In the genomic region with DNA sequence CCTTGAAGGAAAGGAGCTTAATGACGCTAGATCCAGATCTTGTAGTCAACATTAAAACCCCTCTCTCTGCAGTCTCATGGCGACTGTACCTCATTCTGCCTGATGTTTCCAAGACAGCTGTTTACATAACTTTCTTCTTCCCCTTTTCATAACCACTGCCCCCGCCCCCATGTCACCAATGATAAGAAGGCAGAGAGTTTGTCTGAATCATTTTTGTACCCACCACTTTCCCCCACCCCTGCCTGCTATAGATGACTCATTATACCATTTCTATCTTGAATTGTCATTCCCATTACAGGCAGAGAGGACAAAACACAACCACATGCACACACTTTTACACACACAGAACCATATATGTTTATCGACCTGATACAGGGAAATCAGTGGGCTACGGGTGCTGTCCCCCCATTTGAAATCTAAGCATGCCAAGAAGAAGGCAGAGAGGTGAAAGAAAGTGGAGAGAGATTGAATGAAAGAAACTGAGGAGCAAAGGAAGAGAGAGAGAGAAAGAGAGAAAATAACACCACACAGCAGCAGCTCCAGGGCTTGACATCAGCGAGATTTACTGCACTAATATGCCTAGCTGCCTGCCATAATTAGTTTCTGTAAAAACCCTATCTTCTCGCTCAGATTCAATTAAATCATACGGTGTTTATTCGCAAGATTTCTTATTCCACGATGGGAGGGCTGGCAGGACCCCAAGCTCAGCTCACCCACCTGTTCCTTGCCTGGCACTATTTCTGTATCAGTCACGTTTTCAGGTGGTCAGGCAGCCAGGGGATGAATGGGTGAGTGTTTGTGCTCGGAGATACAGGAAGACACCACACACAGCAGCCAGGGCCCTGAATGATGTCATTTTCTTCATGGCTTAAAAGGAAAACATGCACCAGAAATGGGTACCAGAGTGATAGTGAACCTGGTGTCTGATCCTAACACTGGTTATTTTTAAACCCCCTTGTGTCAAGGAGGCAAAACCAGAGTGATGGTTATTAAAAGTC, we compare ENCODE assay signal across 1 cellular context.
TF ChIP-seq lines count a peak whose summit lies in the region.

No MANE protein-coding gene starts in this region.

TF ChIP-seq in K562, 482 proteins besides CTCF, POLR2A, EP300 and RAD21 (continued from another document and continues in another):
- TF ChIP-seq PCBP1 (IDR thresholded peaks at IDR 0.05; ENCODE audit: low read depth, low read length, poor library complexity, severe bottlenecking) = no peak
- TF ChIP-seq ZNF263 (CRISPR knock-in tag; IDR thresholded peaks at IDR 0.05; ENCODE audit: borderline replicate concordance) = no peak
- no peak for TF ChIP-seq HMG20A (CRISPR knock-in tag; conservative IDR thresholded peaks at IDR 0.05)
- no peak for TF ChIP-seq KLF10 (CRISPR knock-in tag; IDR thresholded peaks at IDR 0.05)
- TF ChIP-seq, protein P1, sequence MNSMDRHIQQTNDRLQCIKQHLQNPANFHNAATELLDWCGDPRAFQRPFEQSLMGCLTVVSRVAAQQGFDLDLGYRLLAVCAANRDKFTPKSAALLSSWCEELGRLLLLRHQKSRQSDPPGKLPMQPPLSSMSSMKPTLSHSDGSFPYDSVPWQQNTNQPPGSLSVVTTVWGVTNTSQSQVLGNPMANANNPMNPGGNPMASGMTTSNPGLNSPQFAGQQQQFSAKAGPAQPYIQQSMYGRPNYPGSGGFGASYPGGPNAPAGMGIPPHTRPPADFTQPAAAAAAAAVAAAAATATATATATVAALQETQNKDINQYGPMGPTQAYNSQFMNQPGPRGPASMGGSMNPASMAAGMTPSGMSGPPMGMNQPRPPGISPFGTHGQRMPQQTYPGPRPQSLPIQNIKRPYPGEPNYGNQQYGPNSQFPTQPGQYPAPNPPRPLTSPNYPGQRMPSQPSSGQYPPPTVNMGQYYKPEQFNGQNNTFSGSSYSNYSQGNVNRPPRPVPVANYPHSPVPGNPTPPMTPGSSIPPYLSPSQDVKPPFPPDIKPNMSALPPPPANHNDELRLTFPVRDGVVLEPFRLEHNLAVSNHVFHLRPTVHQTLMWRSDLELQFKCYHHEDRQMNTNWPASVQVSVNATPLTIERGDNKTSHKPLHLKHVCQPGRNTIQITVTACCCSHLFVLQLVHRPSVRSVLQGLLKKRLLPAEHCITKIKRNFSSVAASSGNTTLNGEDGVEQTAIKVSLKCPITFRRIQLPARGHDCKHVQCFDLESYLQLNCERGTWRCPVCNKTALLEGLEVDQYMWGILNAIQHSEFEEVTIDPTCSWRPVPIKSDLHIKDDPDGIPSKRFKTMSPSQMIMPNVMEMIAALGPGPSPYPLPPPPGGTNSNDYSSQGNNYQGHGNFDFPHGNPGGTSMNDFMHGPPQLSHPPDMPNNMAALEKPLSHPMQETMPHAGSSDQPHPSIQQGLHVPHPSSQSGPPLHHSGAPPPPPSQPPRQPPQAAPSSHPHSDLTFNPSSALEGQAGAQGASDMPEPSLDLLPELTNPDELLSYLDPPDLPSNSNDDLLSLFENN (IDR thresholded peaks at IDR 0.05; ENCODE audit: low read depth in 2 of 2, low read length in 2 of 2) = no peak
- no peak for TF ChIP-seq MYC (IDR thresholded peaks at IDR 0.05; ENCODE audit: low read depth, low read length)
- no peak for TF ChIP-seq MYC (CRISPR knock-in tag; IDR thresholded peaks at IDR 0.05; ENCODE audit: borderline replicate concordance, low read depth)
- TF ChIP-seq ARID2 (IDR thresholded peaks at IDR 0.05) = no peak
- TF ChIP-seq NFIX (CRISPR knock-in tag; IDR thresholded peaks at IDR 0.05; ENCODE audit: low read depth) = no peak
- peak; percentile 25; the same call in 1 of the 2 replicates for TF ChIP-seq C11orf30 (IDR thresholded peaks at IDR 0.05; ENCODE audit: low read depth)
- no peak for TF ChIP-seq ZNF75A (CRISPR knock-in tag; IDR thresholded peaks at IDR 0.05)
- peak; percentile 43 for TF ChIP-seq HDAC3 (IDR thresholded peaks at IDR 0.05; ENCODE audit: borderline replicate concordance, partially characterized antibody)
- no peak for TF ChIP-seq MTA3 (IDR thresholded peaks at IDR 0.05; ENCODE audit: borderline replicate concordance)
- TF ChIP-seq, protein P2, sequence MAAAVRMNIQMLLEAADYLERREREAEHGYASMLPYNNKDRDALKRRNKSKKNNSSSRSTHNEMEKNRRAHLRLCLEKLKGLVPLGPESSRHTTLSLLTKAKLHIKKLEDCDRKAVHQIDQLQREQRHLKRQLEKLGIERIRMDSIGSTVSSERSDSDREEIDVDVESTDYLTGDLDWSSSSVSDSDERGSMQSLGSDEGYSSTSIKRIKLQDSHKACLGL (CRISPR knock-in tag; IDR thresholded peaks at IDR 0.05; ENCODE audit: borderline replicate concordance, poor library complexity, severe bottlenecking) = no peak
- no peak for TF ChIP-seq HMGN3 (IDR thresholded peaks at IDR 0.05; ENCODE audit: borderline replicate concordance, extremely low read depth, insufficient read length, low read depth, low read length)
- TF ChIP-seq, protein P3, sequence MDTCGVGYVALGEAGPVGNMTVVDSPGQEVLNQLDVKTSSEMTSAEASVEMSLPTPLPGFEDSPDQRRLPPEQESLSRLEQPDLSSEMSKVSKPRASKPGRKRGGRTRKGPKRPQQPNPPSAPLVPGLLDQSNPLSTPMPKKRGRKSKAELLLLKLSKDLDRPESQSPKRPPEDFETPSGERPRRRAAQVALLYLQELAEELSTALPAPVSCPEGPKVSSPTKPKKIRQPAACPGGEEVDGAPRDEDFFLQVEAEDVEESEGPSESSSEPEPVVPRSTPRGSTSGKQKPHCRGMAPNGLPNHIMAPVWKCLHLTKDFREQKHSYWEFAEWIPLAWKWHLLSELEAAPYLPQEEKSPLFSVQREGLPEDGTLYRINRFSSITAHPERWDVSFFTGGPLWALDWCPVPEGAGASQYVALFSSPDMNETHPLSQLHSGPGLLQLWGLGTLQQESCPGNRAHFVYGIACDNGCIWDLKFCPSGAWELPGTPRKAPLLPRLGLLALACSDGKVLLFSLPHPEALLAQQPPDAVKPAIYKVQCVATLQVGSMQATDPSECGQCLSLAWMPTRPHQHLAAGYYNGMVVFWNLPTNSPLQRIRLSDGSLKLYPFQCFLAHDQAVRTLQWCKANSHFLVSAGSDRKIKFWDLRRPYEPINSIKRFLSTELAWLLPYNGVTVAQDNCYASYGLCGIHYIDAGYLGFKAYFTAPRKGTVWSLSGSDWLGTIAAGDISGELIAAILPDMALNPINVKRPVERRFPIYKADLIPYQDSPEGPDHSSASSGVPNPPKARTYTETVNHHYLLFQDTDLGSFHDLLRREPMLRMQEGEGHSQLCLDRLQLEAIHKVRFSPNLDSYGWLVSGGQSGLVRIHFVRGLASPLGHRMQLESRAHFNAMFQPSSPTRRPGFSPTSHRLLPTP (IDR thresholded peaks at IDR 0.05; ENCODE audit: borderline replicate concordance, extremely low read depth, insufficient read length) = no peak
- no peak for TF ChIP-seq TAL1 (IDR thresholded peaks at IDR 0.05)
- no peak for TF ChIP-seq ZNF696 (CRISPR knock-in tag; conservative IDR thresholded peaks at IDR 0.05)
- TF ChIP-seq SOX6 (IDR thresholded peaks at IDR 0.05) = peak; percentile 33; the same call in 1 of the 2 replicates
- no peak for TF ChIP-seq ZNF707 (CRISPR knock-in tag; conservative IDR thresholded peaks at IDR 0.05)
- no peak for TF ChIP-seq ASH1L (IDR thresholded peaks at IDR 0.05; ENCODE audit: borderline replicate concordance, low read depth, partially characterized antibody)
- TF ChIP-seq ZNF175 (CRISPR knock-in tag; IDR thresholded peaks at IDR 0.05; ENCODE audit: low read depth) = no peak
- peak; percentile 20; the same call in 1 of the 2 replicates for TF ChIP-seq MAFF (IDR thresholded peaks at IDR 0.05; ENCODE audit: low read length)
- TF ChIP-seq ZSCAN29 (IDR thresholded peaks at IDR 0.05) = no peak
- TF ChIP-seq, protein P4, sequence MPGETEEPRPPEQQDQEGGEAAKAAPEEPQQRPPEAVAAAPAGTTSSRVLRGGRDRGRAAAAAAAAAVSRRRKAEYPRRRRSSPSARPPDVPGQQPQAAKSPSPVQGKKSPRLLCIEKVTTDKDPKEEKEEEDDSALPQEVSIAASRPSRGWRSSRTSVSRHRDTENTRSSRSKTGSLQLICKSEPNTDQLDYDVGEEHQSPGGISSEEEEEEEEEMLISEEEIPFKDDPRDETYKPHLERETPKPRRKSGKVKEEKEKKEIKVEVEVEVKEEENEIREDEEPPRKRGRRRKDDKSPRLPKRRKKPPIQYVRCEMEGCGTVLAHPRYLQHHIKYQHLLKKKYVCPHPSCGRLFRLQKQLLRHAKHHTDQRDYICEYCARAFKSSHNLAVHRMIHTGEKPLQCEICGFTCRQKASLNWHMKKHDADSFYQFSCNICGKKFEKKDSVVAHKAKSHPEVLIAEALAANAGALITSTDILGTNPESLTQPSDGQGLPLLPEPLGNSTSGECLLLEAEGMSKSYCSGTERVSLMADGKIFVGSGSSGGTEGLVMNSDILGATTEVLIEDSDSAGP (CRISPR knock-in tag; IDR thresholded peaks at IDR 0.05) = no peak
- TF ChIP-seq, protein P5, sequence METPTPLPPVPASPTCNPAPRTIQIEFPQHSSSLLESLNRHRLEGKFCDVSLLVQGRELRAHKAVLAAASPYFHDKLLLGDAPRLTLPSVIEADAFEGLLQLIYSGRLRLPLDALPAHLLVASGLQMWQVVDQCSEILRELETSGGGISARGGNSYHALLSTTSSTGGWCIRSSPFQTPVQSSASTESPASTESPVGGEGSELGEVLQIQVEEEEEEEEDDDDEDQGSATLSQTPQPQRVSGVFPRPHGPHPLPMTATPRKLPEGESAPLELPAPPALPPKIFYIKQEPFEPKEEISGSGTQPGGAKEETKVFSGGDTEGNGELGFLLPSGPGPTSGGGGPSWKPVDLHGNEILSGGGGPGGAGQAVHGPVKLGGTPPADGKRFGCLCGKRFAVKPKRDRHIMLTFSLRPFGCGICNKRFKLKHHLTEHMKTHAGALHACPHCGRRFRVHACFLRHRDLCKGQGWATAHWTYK (CRISPR knock-in tag; IDR thresholded peaks at IDR 0.05) = no peak
- no peak for TF ChIP-seq MCM5 (IDR thresholded peaks at IDR 0.05; ENCODE audit: low read depth)
- TF ChIP-seq, protein P6, sequence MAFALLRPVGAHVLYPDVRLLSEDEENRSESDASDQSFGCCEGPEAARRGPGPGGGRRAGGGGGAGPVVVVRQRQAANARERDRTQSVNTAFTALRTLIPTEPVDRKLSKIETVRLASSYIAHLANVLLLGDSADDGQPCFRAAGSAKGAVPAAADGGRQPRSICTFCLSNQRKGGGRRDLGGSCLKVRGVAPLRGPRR (CRISPR knock-in tag; IDR thresholded peaks at IDR 0.05) = no peak
- no peak for TF ChIP-seq HNRNPLL (IDR thresholded peaks at IDR 0.05; ENCODE audit: low read depth, low read length, poor library complexity, severe bottlenecking)
- no peak for TF ChIP-seq SREBF1 (IDR thresholded peaks at IDR 0.05; ENCODE audit: borderline replicate concordance, low read depth, low read length)
- TF ChIP-seq, protein P7, sequence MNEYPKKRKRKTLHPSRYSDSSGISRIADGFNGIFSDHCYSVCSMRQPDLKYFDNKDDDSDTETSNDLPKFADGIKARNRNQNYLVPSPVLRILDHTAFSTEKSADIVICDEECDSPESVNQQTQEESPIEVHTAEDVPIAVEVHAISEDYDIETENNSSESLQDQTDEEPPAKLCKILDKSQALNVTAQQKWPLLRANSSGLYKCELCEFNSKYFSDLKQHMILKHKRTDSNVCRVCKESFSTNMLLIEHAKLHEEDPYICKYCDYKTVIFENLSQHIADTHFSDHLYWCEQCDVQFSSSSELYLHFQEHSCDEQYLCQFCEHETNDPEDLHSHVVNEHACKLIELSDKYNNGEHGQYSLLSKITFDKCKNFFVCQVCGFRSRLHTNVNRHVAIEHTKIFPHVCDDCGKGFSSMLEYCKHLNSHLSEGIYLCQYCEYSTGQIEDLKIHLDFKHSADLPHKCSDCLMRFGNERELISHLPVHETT (CRISPR knock-in tag; conservative IDR thresholded peaks at IDR 0.05 in 1 of 2, IDR thresholded peaks at IDR 0.05 in 1 of 2) = no peak
- TF ChIP-seq, protein P8, sequence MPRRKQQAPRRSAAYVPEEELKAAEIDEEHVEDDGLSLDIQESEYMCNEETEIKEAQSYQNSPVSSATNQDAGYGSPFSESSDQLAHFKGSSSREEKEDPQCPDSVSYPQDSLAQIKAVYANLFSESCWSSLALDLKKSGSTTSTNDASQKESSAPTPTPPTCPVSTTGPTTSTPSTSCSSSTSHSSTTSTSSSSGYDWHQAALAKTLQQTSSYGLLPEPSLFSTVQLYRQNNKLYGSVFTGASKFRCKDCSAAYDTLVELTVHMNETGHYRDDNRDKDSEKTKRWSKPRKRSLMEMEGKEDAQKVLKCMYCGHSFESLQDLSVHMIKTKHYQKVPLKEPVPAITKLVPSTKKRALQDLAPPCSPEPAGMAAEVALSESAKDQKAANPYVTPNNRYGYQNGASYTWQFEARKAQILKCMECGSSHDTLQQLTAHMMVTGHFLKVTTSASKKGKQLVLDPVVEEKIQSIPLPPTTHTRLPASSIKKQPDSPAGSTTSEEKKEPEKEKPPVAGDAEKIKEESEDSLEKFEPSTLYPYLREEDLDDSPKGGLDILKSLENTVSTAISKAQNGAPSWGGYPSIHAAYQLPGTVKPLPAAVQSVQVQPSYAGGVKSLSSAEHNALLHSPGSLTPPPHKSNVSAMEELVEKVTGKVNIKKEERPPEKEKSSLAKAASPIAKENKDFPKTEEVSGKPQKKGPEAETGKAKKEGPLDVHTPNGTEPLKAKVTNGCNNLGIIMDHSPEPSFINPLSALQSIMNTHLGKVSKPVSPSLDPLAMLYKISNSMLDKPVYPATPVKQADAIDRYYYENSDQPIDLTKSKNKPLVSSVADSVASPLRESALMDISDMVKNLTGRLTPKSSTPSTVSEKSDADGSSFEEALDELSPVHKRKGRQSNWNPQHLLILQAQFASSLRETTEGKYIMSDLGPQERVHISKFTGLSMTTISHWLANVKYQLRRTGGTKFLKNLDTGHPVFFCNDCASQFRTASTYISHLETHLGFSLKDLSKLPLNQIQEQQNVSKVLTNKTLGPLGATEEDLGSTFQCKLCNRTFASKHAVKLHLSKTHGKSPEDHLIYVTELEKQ (CRISPR knock-in tag; IDR thresholded peaks at IDR 0.05) = no peak
- no peak for TF ChIP-seq RBM15 (IDR thresholded peaks at IDR 0.05; ENCODE audit: insufficient read depth, low read length)
- TF ChIP-seq, protein P9, sequence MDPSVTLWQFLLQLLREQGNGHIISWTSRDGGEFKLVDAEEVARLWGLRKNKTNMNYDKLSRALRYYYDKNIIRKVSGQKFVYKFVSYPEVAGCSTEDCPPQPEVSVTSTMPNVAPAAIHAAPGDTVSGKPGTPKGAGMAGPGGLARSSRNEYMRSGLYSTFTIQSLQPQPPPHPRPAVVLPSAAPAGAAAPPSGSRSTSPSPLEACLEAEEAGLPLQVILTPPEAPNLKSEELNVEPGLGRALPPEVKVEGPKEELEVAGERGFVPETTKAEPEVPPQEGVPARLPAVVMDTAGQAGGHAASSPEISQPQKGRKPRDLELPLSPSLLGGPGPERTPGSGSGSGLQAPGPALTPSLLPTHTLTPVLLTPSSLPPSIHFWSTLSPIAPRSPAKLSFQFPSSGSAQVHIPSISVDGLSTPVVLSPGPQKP (CRISPR knock-in tag; IDR thresholded peaks at IDR 0.05) = no peak
- no peak for TF ChIP-seq RBM39 (optimal IDR thresholded peaks at IDR 0.05; ENCODE audit: low read depth, low read length)
- no peak for TF ChIP-seq ELF1 (tag; IDR thresholded peaks at IDR 0.05)
- TF ChIP-seq, protein P10, sequence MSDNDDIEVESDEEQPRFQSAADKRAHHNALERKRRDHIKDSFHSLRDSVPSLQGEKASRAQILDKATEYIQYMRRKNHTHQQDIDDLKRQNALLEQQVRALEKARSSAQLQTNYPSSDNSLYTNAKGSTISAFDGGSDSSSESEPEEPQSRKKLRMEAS (CRISPR knock-in tag; IDR thresholded peaks at IDR 0.05) = no peak
- TF ChIP-seq CBX1 (IDR thresholded peaks at IDR 0.05; ENCODE audit: low read depth) = no peak
- TF ChIP-seq GATAD2A (IDR thresholded peaks at IDR 0.05) = no peak
- TF ChIP-seq BRF1 (IDR thresholded peaks at IDR 0.05; ENCODE audit: borderline replicate concordance, extremely low read depth, insufficient read length) = no peak
- no peak for TF ChIP-seq DMBX1 (CRISPR knock-in tag; IDR thresholded peaks at IDR 0.05; ENCODE audit: borderline replicate concordance)
